8 cellular contexts compared by ENCODE assay signal in genomic region chr2:74454654-74455511, GRCh38. TPM values are rescaled to one million over a fixed set of nuclear protein-coding genes. Genes with fewer than 3 reads are reported as not detected.
DNase-seq lines count a peak whose midpoint lies in the region; ATAC-seq and FAIRE-seq lines count a peak whose summit lies in the region.

INO80B (plus strand) TSS chr2:74455087; CDS start chr2:74455117, 30 bp downstream.

- H3K4me3 Mint-ChIP-seq in activated T-cell treated with anti-CD3 and anti-CD28 coated beads, Interleukin-2, amount 50 U/mL, for 72 hours: peak within 1 kb of the TSS; percentile 95 to 96

- peak; percentile 33 for ATAC-seq in GM21786 (IDR thresholded peaks at IDR 0.05; ENCODE audit: unreplicated experiment)
- ATAC-seq in activated T-cell treated with anti-CD3 and anti-CD28 coated beads, Interleukin-2, amount 50 U/mL, for 72 hours (replicated peaks in 1 of 2): peak; percentile 57 to 59
- peak; percentile 75 for ATAC-seq in esophagus mucosa

- H3K27ac Mint-ChIP-seq in activated T-cell treated with anti-CD3 and anti-CD28 coated beads, Interleukin-2, amount 50 U/mL, for 72 hours: peak within 1 kb of the TSS; percentile 93

- H3K27ac ChIP-seq in KOPT-K1 (ENCODE audit: low read depth, low read length, poor library complexity, severe bottlenecking): peak within 1 kb of the TSS; percentile 55

- peaks cover 5 to 10% of the 10 kb centered on the region in 2 donors for H3K36me3 Mint-ChIP-seq in activated T-cell treated with anti-CD3 and anti-CD28 coated beads, Interleukin-2, amount 50 U/mL, for 72 hours (ENCODE audit: insufficient read depth in 2 of 2)

- H3K9me3 ChIP-seq in KOPT-K1 (ENCODE audit: insufficient read depth, low read length, poor library complexity, severe bottlenecking): no peaks in the 10 kb centered on the region

- DNase-seq in DMS53 (lab: John Stamatoyannopoulos, UW) (peak; percentile 99), RCC 7860 (ENCODE audit: low spot score) (peak; percentile 96), myocyte (ENCODE audit: low read depth) (peak; percentile 99)
- DNase-seq in activated T-cell treated with anti-CD3 and anti-CD28 coated beads, Interleukin-2, amount 50 U/mL, for 72 hours: peak; percentile 97 to 98
- DNase-seq in stimulated activated CD8-positive, alpha-beta memory T cell treated with anti-CD3 and anti-CD28 coated beads, Interleukin-7, amount 100 ng/mL, for 48 hours (ENCODE audit: extremely low read depth in 1 of 2, low read depth in 1 of 2): peak; percentile 90 to 96

- FAIRE-seq in RCC 7860 (lab: Jason Lieb, UNC): peak; percentile 90

- H3K27me3 Mint-ChIP-seq in activated T-cell treated with anti-CD3 and anti-CD28 coated beads, Interleukin-2, amount 50 U/mL, for 72 hours (ENCODE audit: low read depth): no peaks in the 10 kb centered on the region

- no peaks in the 10 kb centered on the region for H3K36me3 ChIP-seq in KOPT-K1 (ENCODE audit: insufficient read depth, low read length)

- peaks cover 43% of the 10 kb centered on the region for H3K4me1 Mint-ChIP-seq in activated T-cell treated with anti-CD3 and anti-CD28 coated beads, Interleukin-2, amount 50 U/mL, for 72 hours (ENCODE audit: low read depth)

- H3K9me3 Mint-ChIP-seq in activated T-cell treated with anti-CD3 and anti-CD28 coated beads, Interleukin-2, amount 50 U/mL, for 72 hours: no peaks in the 10 kb centered on the region

RNA-seq across cellular contexts. Expression of gene INO80B, which starts in this region (rescaled TPM):
- total RNA-seq in activated T-cell treated with anti-CD3 and anti-CD28 coated beads, Interleukin-2, amount 50 U/mL, for 72 hours: 10 to 100 TPM; 39.2 to 44.1 TPM
- total RNA-seq in esophagus mucosa (22.6 TPM), myocyte (20.0 and 30.8 TPM in 2 replicates)
- polyA plus RNA-seq in myocyte (2012): 40.0 TPM

Comparison
In these comparisons a context has a peak if more than half of its experiments do, and no peak if none do; other contexts are left out.
1. Peak in every context shown above with its lines: DNase-seq, ATAC-seq and H3K27ac ChIP-seq.